In genomic region chr16:65515193-65515592, GRCh38 we compare ENCODE assay signal across 28 cellular contexts.
"Had no signal": no experiment of that assay in that cellular context is flagged by ENCODE, and none has a peak within 500 bp of the region (broad histone marks: within the 10 kb centered on the region; RNA-seq: fewer than 3 reads in every experiment).

No MANE protein-coding gene starts in this region.

- H3K27me3 ChIP-seq: brain microvascular endothelial cell, esophagus squamous epithelium, gastroesophageal sphincter had no signal

- H3K9me3 Mint-ChIP-seq: activated B cell treated with CpG ODN at 0.5 μM for 24 hours; activated CD8-positive, alpha-beta T cell treated with anti-CD3 and anti-CD28 coated beads for 36 hours had no signal

- H3K27ac ChIP-seq: brain microvascular endothelial cell, epithelial cell of prostate, esophagus squamous epithelium, gastroesophageal sphincter, WERI-Rb-1 had no signal

- H3K9me3 ChIP-seq: esophagus squamous epithelium, gastroesophageal sphincter had no signal

- DNase-seq: activated B cell treated with CpG ODN at 0.5 μM for 24 hours; activated CD4-positive, alpha-beta T cell treated with anti-CD3 and anti-CD28 coated beads for 48 hours; activated CD4-positive, alpha-beta T cell treated with anti-CD3 and anti-CD28 coated beads, Interleukin-2, amount 50 U/mL, for 1 hour; activated CD4-positive, alpha-beta T cell treated with anti-CD3 and anti-CD28 coated beads, Interleukin-2, amount 50 U/mL, for 48 hours; activated CD8-positive, alpha-beta memory T cell treated with anti-CD3 and anti-CD28 coated beads for 24 hours; activated CD8-positive, alpha-beta T cell treated with anti-CD3 and anti-CD28 coated beads for 36 hours; activated effector memory CD4-positive, alpha-beta T cell treated with Interleukin-2 at 50 U/mL for 16 hours; activated gamma-delta T cell treated with Interleukin-2 at 50 U/mL for 16 hours; activated naive CD4-positive, alpha-beta T cell treated with anti-CD3 and anti-CD28 coated beads, Interleukin-2, amount 50 U/mL, for 16 hours; activated naive CD4-positive, alpha-beta T cell treated with Interleukin-2 at 50 U/mL for 16 hours; activated T-cell treated with anti-CD3 and anti-CD28 coated beads, Interleukin-2, amount 50 U/mL, for 4 hours; amniotic stem cell; anterior cingulate cortex; brain microvascular endothelial cell; effector CD8-positive, alpha-beta T cell; esophagus squamous epithelium; foreskin melanocyte; T-helper 1 cell; T-helper 17 cell; T1000; WERI-Rb-1 had no signal

- H3K4me1 Mint-ChIP-seq: activated B cell treated with CpG ODN at 0.5 μM for 24 hours; activated T-helper 17 cell treated with anti-CD3 and anti-CD28 coated beads, Interleukin-2, amount 50 U/mL, for 72 hours; central memory CD8-positive, alpha-beta T cell; T-helper 17 cell had no signal

- ATAC-seq: activated CD4-positive, CD25-positive, alpha-beta regulatory T cell treated with anti-CD3 and anti-CD28 coated beads, Interleukin-2, amount 50 U/mL, for 24 hours; activated CD8-positive, alpha-beta T cell treated with anti-CD3 and anti-CD28 coated beads for 36 hours; activated T-cell treated with anti-CD3 and anti-CD28 coated beads, Interleukin-2, amount 50 U/mL, for 4 hours; activated T-helper 17 cell treated with anti-CD3 and anti-CD28 coated beads, Interleukin-2, amount 50 U/mL, for 72 hours; gastroesophageal sphincter; T-helper 17 cell had no signal

- H3K4me3 Mint-ChIP-seq: activated B cell treated with CpG ODN at 0.5 μM for 24 hours; activated CD8-positive, alpha-beta T cell treated with anti-CD3 and anti-CD28 coated beads for 36 hours; activated naive CD8-positive, alpha-beta T cell; activated T-cell treated with anti-CD3 and anti-CD28 coated beads, Interleukin-2, amount 50 U/mL, for 4 hours; activated T-helper 17 cell treated with anti-CD3 and anti-CD28 coated beads, Interleukin-2, amount 50 U/mL, for 72 hours; central memory CD8-positive, alpha-beta T cell; T-helper 17 cell; T-helper 2 cell treated with Interferon-gamma antibody and Interleukin-4, amounts not matched to agents 5 μg/mL and 100 μg/mL, for 36 hours had no signal

- H3K36me3 ChIP-seq: brain microvascular endothelial cell, esophagus squamous epithelium, gastroesophageal sphincter, WERI-Rb-1 had no signal

- H3K27me3 Mint-ChIP-seq: activated B cell treated with CpG ODN at 0.5 μM for 24 hours; activated CD8-positive, alpha-beta T cell treated with anti-CD3 and anti-CD28 coated beads for 36 hours; activated naive CD8-positive, alpha-beta T cell; central memory CD8-positive, alpha-beta T cell; T-helper 17 cell had no signal

- H3K4me3 ChIP-seq: esophagus squamous epithelium, gastroesophageal sphincter had no signal

- H3K4me1 ChIP-seq: esophagus squamous epithelium, gastroesophageal sphincter had no signal

- H3K36me3 Mint-ChIP-seq: activated naive CD8-positive, alpha-beta T cell had no signal

- H3K27ac Mint-ChIP-seq: activated B cell treated with CpG ODN at 0.5 μM for 24 hours; activated CD8-positive, alpha-beta T cell treated with anti-CD3 and anti-CD28 coated beads for 36 hours; activated naive CD8-positive, alpha-beta T cell; activated T-helper 17 cell treated with anti-CD3 and anti-CD28 coated beads, Interleukin-2, amount 50 U/mL, for 72 hours; T-helper 17 cell; T-helper 2 cell treated with Interferon-gamma antibody and Interleukin-4, amounts not matched to agents 5 μg/mL and 100 μg/mL, for 36 hours had no signal
